In genomic region chr5:156523607-156524006, GRCh38 we compare ENCODE assay signal across 10 cellular contexts.
"Had no signal": no experiment of that assay in that cellular context is flagged by ENCODE, and none has a peak within 500 bp of the region (broad histone marks: within the 10 kb centered on the region; RNA-seq: fewer than 3 reads in every experiment).

No MANE protein-coding gene starts in this region.

- FAIRE-seq: K562 had no signal

- H3K27ac ChIP-seq: GM23248, HL-60 had no signal

- H3K4me1 ChIP-seq: HAP-1 had no signal

- H3K9ac ChIP-seq: GM23248 had no signal

- H3K36me3 ChIP-seq: HAP-1 had no signal

- H3K4me3 ChIP-seq: GM23248, HAP-1, K562 had no signal

- DNase-seq: GM23248, GOT3, H7, HFFc6, IMR-90, KG1 had no signal

- H2AFZ ChIP-seq: GM23248 had no signal

- ATAC-seq: HCT116, K562 had no signal
